ENCODE assay signal across 8 cellular contexts in genomic region chrX:3699841-3700381, GRCh38. TPM values are rescaled to one million over a fixed set of nuclear protein-coding genes. Genes with fewer than 3 reads are reported as not detected.
DNase-seq lines count a peak whose midpoint lies in the region; ATAC-seq and TF ChIP-seq lines count a peak whose summit lies in the region.

No MANE protein-coding gene starts in this region.

- DNase-seq in activated CD4-positive, alpha-beta T cell treated with anti-CD3 and anti-CD28 coated beads, Interleukin-2, amount 10 ng/mL, durations not matched to agents 7 days and 5 days, result peak; percentile 15
- DNase-seq in activated CD4-positive, alpha-beta T cell treated with anti-CD3 and anti-CD28 coated beads for 48 hours, result no peak
- no peak for DNase-seq in activated naive CD4-positive, alpha-beta T cell treated with anti-CD3 and anti-CD28 coated beads, Interleukin-2, amount 50 U/mL, for 72 hours (ENCODE audit: low spot score in 2 of 2)
- DNase-seq in naive B cell (peak; percentile 35), NCI-H2081 treated with DMSO at 0.1 percent for 48 hours (lab: John Stamatoyannopoulos, UW) (no peak), progenitor cell of endocrine pancreas (ENCODE audit: low spot score, unreplicated experiment) (no peak), HK-2 (ENCODE audit: unreplicated experiment) (no peak)

- no peaks in the 10 kb centered on the region for H3K27me3 Mint-ChIP-seq in activated CD4-positive, alpha-beta T cell treated with anti-CD3 and anti-CD28 coated beads, Interleukin-2, amount 10 ng/mL, durations not matched to agents 7 days and 5 days
- H3K27me3 Mint-ChIP-seq in naive B cell (no peaks in the 10 kb centered on the region), progenitor cell of endocrine pancreas (peaks cover 22% of the 10 kb centered on the region)

- H3K36me3 Mint-ChIP-seq in activated CD4-positive, alpha-beta T cell treated with anti-CD3 and anti-CD28 coated beads, Interleukin-2, amount 10 ng/mL, durations not matched to agents 7 days and 5 days (ENCODE audit: low read depth), result peaks cover 34% of the 10 kb centered on the region
- peaks cover 4 to 6% of the 10 kb centered on the region in 2 donors for H3K36me3 Mint-ChIP-seq in activated naive CD4-positive, alpha-beta T cell treated with anti-CD3 and anti-CD28 coated beads, Interleukin-2, amount 50 U/mL, for 72 hours
- H3K36me3 Mint-ChIP-seq in naive B cell (no peaks in the 10 kb centered on the region), progenitor cell of endocrine pancreas (ENCODE audit: insufficient read depth) (peaks cover 13% of the 10 kb centered on the region)

- POLR2A ChIA-PET in activated CD4-positive, alpha-beta T cell treated with anti-CD3 and anti-CD28 coated beads, Interleukin-2, amount 10 ng/mL, durations not matched to agents 7 days and 5 days (lab: Charles Lee), result no interaction called here

- peak overlapping the region; percentile 80 for H3K4me3 Mint-ChIP-seq in activated CD4-positive, alpha-beta T cell treated with anti-CD3 and anti-CD28 coated beads, Interleukin-2, amount 10 ng/mL, durations not matched to agents 7 days and 5 days
- H3K4me3 Mint-ChIP-seq in naive B cell, result peak overlapping the region; percentile 80 to 98 (median 92)
- H3K4me3 Mint-ChIP-seq in progenitor cell of endocrine pancreas (ENCODE audit: low read depth), result no peak overlapping the region

- H3K27ac Mint-ChIP-seq in activated CD4-positive, alpha-beta T cell treated with anti-CD3 and anti-CD28 coated beads, Interleukin-2, amount 10 ng/mL, durations not matched to agents 7 days and 5 days, result peak overlapping the region; percentile 95
- H3K27ac Mint-ChIP-seq in activated naive CD4-positive, alpha-beta T cell treated with anti-CD3 and anti-CD28 coated beads, Interleukin-2, amount 50 U/mL, for 72 hours, result peak overlapping the region; percentile 86 to 98
- peak overlapping the region; percentile 95 to 99 (median 96) for H3K27ac Mint-ChIP-seq in naive B cell
- H3K27ac Mint-ChIP-seq in progenitor cell of endocrine pancreas, result no peak overlapping the region

- TF ChIP-seq CTCF in progenitor cell of endocrine pancreas (IDR thresholded peaks at IDR 0.05; ENCODE audit: unreplicated experiment), result no peak

- H3K9me3 Mint-ChIP-seq in activated CD4-positive, alpha-beta T cell treated with anti-CD3 and anti-CD28 coated beads, Interleukin-2, amount 10 ng/mL, durations not matched to agents 7 days and 5 days, result no peaks in the 10 kb centered on the region
- no peaks in the 10 kb centered on the region for H3K9me3 Mint-ChIP-seq in activated naive CD4-positive, alpha-beta T cell treated with anti-CD3 and anti-CD28 coated beads, Interleukin-2, amount 50 U/mL, for 72 hours
- H3K9me3 Mint-ChIP-seq in naive B cell, result no peaks in the 10 kb centered on the region
- no peaks in the 10 kb centered on the region for H3K9me3 Mint-ChIP-seq in progenitor cell of endocrine pancreas (ENCODE audit: low read depth)

- peak; percentile 48 for ATAC-seq in HG03139 (IDR thresholded peaks at IDR 0.05; ENCODE audit: unreplicated experiment)
- ATAC-seq in activated naive CD4-positive, alpha-beta T cell treated with anti-CD3 and anti-CD28 coated beads, Interleukin-2, amount 50 U/mL, for 72 hours, result peak; percentile 46 to 47
- ATAC-seq in naive B cell (ENCODE audit: low read depth in 2 of 2), result peak; percentile 59 to 64

- CTCF ChIA-PET in activated CD4-positive, alpha-beta T cell treated with anti-CD3 and anti-CD28 coated beads, Interleukin-2, amount 10 ng/mL, durations not matched to agents 7 days and 5 days (lab: Charles Lee), result interaction anchor here (0.9 to 3.4 kb wide), 8 partner anchors 9 to 88 kb away, joined by 3 to 13 read pairs (median 3); no protein-coding TSS in a partner anchor

- H3K4me1 Mint-ChIP-seq in activated CD4-positive, alpha-beta T cell treated with anti-CD3 and anti-CD28 coated beads, Interleukin-2, amount 10 ng/mL, durations not matched to agents 7 days and 5 days, result peaks cover 73% of the 10 kb centered on the region
- H3K4me1 Mint-ChIP-seq in naive B cell (peaks cover 31 to 83% (median 38%) of the 10 kb centered on the region in 3 donors), progenitor cell of endocrine pancreas (ENCODE audit: low read depth) (peaks cover 11% of the 10 kb centered on the region)

RNA-seq across cellular contexts. Expression of gene PRKX, which starts 13.5 kb away (rescaled TPM):
- 10 to 100 TPM; 62.7 to 68.2 TPM for total RNA-seq in activated CD4-positive, alpha-beta T cell treated with anti-CD3 and anti-CD28 coated beads, Interleukin-2, amount 10 ng/mL, durations not matched to agents 7 days and 5 days
- total RNA-seq in activated naive CD4-positive, alpha-beta T cell treated with anti-CD3 and anti-CD28 coated beads, Interleukin-2, amount 50 U/mL, for 72 hours, result 10 to 100 TPM; 49.0 to 74.4 TPM
- polyA plus RNA-seq in naive B cell (ENCODE audit: low read depth in 6 of 6), result 10 to 100 TPM; 48.4 to 83.6 (median 64.6) TPM
- 52.1 and 54.0 TPM in 2 replicates for total RNA-seq in progenitor cell of endocrine pancreas

Comparison
In these comparisons a context has a peak if more than half of its experiments do, and no peak if none do; other contexts are left out.
1. DNase-seq: peak in activated CD4-positive, alpha-beta T cell treated with anti-CD3 and anti-CD28 coated beads, Interleukin-2, amount 10 ng/mL, durations not matched to agents 7 days and 5 days (single experiment) and naive B cell (single experiment); none in activated CD4-positive, alpha-beta T cell treated with anti-CD3 and anti-CD28 coated beads for 48 hours (single experiment), activated naive CD4-positive, alpha-beta T cell treated with anti-CD3 and anti-CD28 coated beads, Interleukin-2, amount 50 U/mL, for 72 hours (0 of 2), NCI-H2081 treated with DMSO at 0.1 percent for 48 hours (single experiment), progenitor cell of endocrine pancreas (single experiment) and HK-2 (single experiment).
2. Peak in every context shown above with its lines, with median percentiles within 50 percentile points of each other: ATAC-seq.